11 cellular contexts compared by ENCODE assay signal in the genomic region with DNA sequence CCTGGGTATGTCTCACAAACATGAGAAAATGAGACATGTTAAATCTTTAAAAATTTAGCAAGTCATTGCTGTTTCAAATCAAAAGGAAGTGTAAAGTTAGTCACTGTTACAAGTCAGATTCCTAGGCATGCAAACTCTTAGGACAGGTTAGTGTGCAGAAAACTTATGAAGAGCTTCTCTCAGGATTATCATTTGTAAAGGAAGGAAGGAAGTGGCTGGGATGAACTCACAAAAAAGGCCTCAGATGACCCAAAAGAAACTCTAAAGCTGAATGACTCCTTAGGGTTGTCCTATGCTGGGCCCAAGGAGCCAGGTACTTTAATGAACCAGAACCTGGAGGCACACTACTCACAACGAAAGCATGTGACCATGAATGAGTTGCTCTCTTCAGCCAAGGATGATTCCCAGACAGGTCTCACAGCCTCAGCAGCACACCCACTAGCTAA. TPM values are rescaled to one million over a fixed set of nuclear protein-coding genes. Genes with fewer than 3 reads are reported as not detected.
DNase-seq lines count a peak whose midpoint lies in the region; ATAC-seq and TF ChIP-seq lines count a peak whose summit lies in the region.
"Had no signal": no experiment of that assay in that cellular context is flagged by ENCODE, and none has a peak within 500 bp of the region (broad histone marks: within the 10 kb centered on the region; RNA-seq: fewer than 3 reads in every experiment).

No MANE protein-coding gene starts in this region.

- intact Hi-C loops in activated B cell treated with CpG ODN at 0.5 μM for 24 hours (cut with micrococcal nuclease), result loop anchor here (2.0 kb wide), 1 partner anchor 14 kb away; no protein-coding TSS in a partner anchor

- CTCF ChIA-PET in activated B cell treated with CpG ODN at 0.5 μM for 24 hours (lab: Charles Lee), result no interaction called here

- H3K27me3 Mint-ChIP-seq in activated B cell treated with CpG ODN at 0.5 μM for 24 hours, result no peaks in the 10 kb centered on the region
- H3K27me3 Mint-ChIP-seq: central memory CD8-positive, alpha-beta T cell had no signal

- POLR2A ChIA-PET in activated B cell treated with CpG ODN at 0.5 μM for 24 hours (lab: Charles Lee), result interaction anchor here (0.6 kb wide), 1 partner anchor 12 kb away, joined by 4 read pairs; no protein-coding TSS in a partner anchor

- H3K4me1 Mint-ChIP-seq in activated B cell treated with CpG ODN at 0.5 μM for 24 hours, result peaks cover 43% of the 10 kb centered on the region

- peaks cover 5% of the 10 kb centered on the region for H3K36me3 Mint-ChIP-seq in activated B cell treated with CpG ODN at 0.5 μM for 24 hours (ENCODE audit: low read depth)

- ATAC-seq in GM21390 (IDR thresholded peaks at IDR 0.05; ENCODE audit: unreplicated experiment) (peak; percentile 52), activated B cell treated with CpG ODN at 0.5 μM for 24 hours (ENCODE audit: low read depth) (no peak), left lobe of liver (peak; percentile 16), GM18870 (IDR thresholded peaks at IDR 0.05; ENCODE audit: unreplicated experiment) (no peak)

- peak overlapping the region; percentile 74 for H3K27ac Mint-ChIP-seq in activated B cell treated with CpG ODN at 0.5 μM for 24 hours

- TF ChIP-seq CTCF in activated B cell treated with CpG ODN at 0.5 μM for 24 hours (IDR thresholded peaks at IDR 0.05), result no peak

- H3K9me3 Mint-ChIP-seq in activated B cell treated with CpG ODN at 0.5 μM for 24 hours, result no peaks in the 10 kb centered on the region
- H3K9me3 Mint-ChIP-seq: central memory CD8-positive, alpha-beta T cell had no signal

- H3K4me3 Mint-ChIP-seq in activated B cell treated with CpG ODN at 0.5 μM for 24 hours, result no peak overlapping the region
- H3K4me3 Mint-ChIP-seq: central memory CD8-positive, alpha-beta T cell had no signal

- DNase-seq in AML-193 (lab: John Stamatoyannopoulos, UW) (peak; percentile 24 to 34), activated B cell treated with CpG ODN at 0.5 μM for 24 hours (no peak), left lobe of liver (ENCODE audit: low spot score) (no peak), foreskin melanocyte (no peak), NCI-H187 (lab: John Stamatoyannopoulos, UW) (no peak), NCI-H187 treated with DMSO at 0.1 percent for 48 hours (lab: John Stamatoyannopoulos, UW) (no peak)
- DNase-seq: MG63; stimulated activated CD8-positive, alpha-beta memory T cell treated with anti-CD3 and anti-CD28 coated beads, Interleukin-4, amount 100 ng/mL, for 48 hours had no signal

RNA-seq across cellular contexts. Expression of a gene that starts 25.0 kb away (rescaled TPM):
- 58.0 and 59.4 TPM in 2 replicates for total RNA-seq in activated B cell treated with CpG ODN at 0.5 μM for 24 hours
- 14.5 TPM for total RNA-seq in left lobe of liver

Comparison
In these comparisons a context has a peak if more than half of its experiments do, and no peak if none do; other contexts are left out.
1. DNase-seq: peak in AML-193 (2 of 2); none in activated B cell treated with CpG ODN at 0.5 μM for 24 hours (single experiment), left lobe of liver (single experiment), foreskin melanocyte (single experiment), NCI-H187 (0 of 2) and NCI-H187 treated with DMSO at 0.1 percent for 48 hours (single experiment).
2. ATAC-seq: peak in GM21390 (single experiment) and left lobe of liver (single experiment); none in activated B cell treated with CpG ODN at 0.5 μM for 24 hours (single experiment) and GM18870 (single experiment).